8 cellular contexts compared by ENCODE assay signal in genomic region chr7:70829221-70830059, GRCh38.
DNase-seq lines count a peak whose midpoint lies in the region; ATAC-seq, FAIRE-seq and TF ChIP-seq lines count a peak whose summit lies in the region.

No MANE protein-coding gene starts in this region.

- POLR2A ChIA-PET in A549 (lab: Yijun Ruan, JAX): no interaction called here
- POLR2A ChIA-PET in PC-3 (lab: Charles Lee; ENCODE audit: unreplicated experiment): no interaction called here

- no peaks in the 10 kb centered on the region for H3K79me1 ChIP-seq in neuronal stem cell (ENCODE audit: low read depth, low read length)

- FAIRE-seq in A549 (lab: Jason Lieb, UNC): no peak

- peak; percentile 47 to 53 for DNase-seq in A549 (ENCODE audit: low read depth in 1 of 2, low spot score in 1 of 2)
- DNase-seq in PC-3: peak; percentile 18
- DNase-seq in activated T-helper 1 cell treated with anti-CD3 and anti-CD28 coated beads, Interleukin-2, amount 50 U/mL, for 16 hours (ENCODE audit: low read depth in 1 of 2, low spot score in 1 of 2): peak; percentile 36 to 37
- DNase-seq in fibroblast of villous mesenchyme (ENCODE audit: low read depth): peak; percentile 46
- DNase-seq in neuronal stem cell (ENCODE audit: low spot score): peak; percentile 79
- peak; percentile 62 for DNase-seq in stomach

- H2BK5ac ChIP-seq in neuronal stem cell (ENCODE audit: low read length): no peak overlapping the region

- H2BK12ac ChIP-seq in neuronal stem cell (ENCODE audit: low read length): no peak overlapping the region

- no peak overlapping the region for H3K23ac ChIP-seq in neuronal stem cell (ENCODE audit: low read depth, low read length, poor library complexity)

- WGBS in A549 (ENCODE audit: missing lambda C conversion rate): 10% methylated on average over 21 of the region's 29 CpGs
- no CpG with 5 or more reads among the region's 29 CpGs for WGBS in neuronal stem cell (ENCODE audit: extremely low coverage in 2 of 2, insufficient read length in 2 of 2, insufficient replicate concordance in 1 of 2), 2 donors
- WGBS in stomach, 5 donors: 6 to 13% (median 9%) methylated on average over 27 to 29 of the region's 29 CpGs

- H2BK120ac ChIP-seq in neuronal stem cell (ENCODE audit: low read depth, low read length): no peak overlapping the region

- TF ChIP-seq POLR2A in A549 (IDR thresholded peaks at IDR 0.05; ENCODE audit: low read length) (no peak), stomach (IDR thresholded peaks at IDR 0.05) (no peak)

- no peak overlapping the region for H4K91ac ChIP-seq in neuronal stem cell (ENCODE audit: low read depth, low read length, poor library complexity)

- no peaks in the 10 kb centered on the region for H3F3A ChIP-seq in PC-3 (ENCODE audit: low read length, unreplicated experiment)

- H2AK5ac ChIP-seq in neuronal stem cell (ENCODE audit: low read depth, low read length): no peak overlapping the region

- intact Hi-C loops in PC-3 (cut with micrococcal nuclease): no loop called here
- intact Hi-C loops in stomach (cut with DNase I; ENCODE audit: low total_unique reads): loop anchor here (10.0 kb wide), 1 partner anchor 905 kb away; no protein-coding TSS in a partner anchor

- H3K4ac ChIP-seq in neuronal stem cell (ENCODE audit: low read length): no peak overlapping the region

- H3K4me3 ChIP-seq in A549 (no peak overlapping the region), PC-3 (ENCODE audit: low read length) (no peak overlapping the region), fibroblast of villous mesenchyme (ENCODE audit: low read depth, low read length) (no peak overlapping the region), neuronal stem cell (ENCODE audit: low read length in 2 of 2) (peak overlapping the region in 1 of 2 donors; percentile 35), stomach (peak overlapping the region in 1 of 4 donors; percentile 39)

- no peak overlapping the region for H3K18ac ChIP-seq in neuronal stem cell (ENCODE audit: low read length)

- CTCF ChIA-PET in A549 (lab: Yijun Ruan, JAX): interaction anchor here (0.6 to 5.9 kb wide), 17 partner anchors 9 to 984 kb away, joined by 3 to 84 read pairs (median 4); no protein-coding TSS in a partner anchor
- CTCF ChIA-PET in PC-3 (lab: Charles Lee): no interaction called here

- ATAC-seq in A549 (peak; percentile 95), GM18502 (IDR thresholded peaks at IDR 0.05; ENCODE audit: poor library complexity, unreplicated experiment) (peak; percentile 79), HG03469 (IDR thresholded peaks at IDR 0.05; ENCODE audit: unreplicated experiment) (peak; percentile 57), PC-3 (peak; percentile 53)

- no peaks in the 10 kb centered on the region for H3K4me1 ChIP-seq in A549
- no peaks in the 10 kb centered on the region for H3K4me1 ChIP-seq in PC-3 (ENCODE audit: insufficient read depth, low read length)
- peaks cover 4 to 7% of the 10 kb centered on the region in 2 donors for H3K4me1 ChIP-seq in neuronal stem cell (ENCODE audit: control insufficient read depth in 2 of 2, insufficient read depth in 1 of 2, low read depth in 1 of 2, low read length in 2 of 2)
- peaks cover 0 to 14% (median 8%) of the 10 kb centered on the region in 4 donors for H3K4me1 ChIP-seq in stomach

- H4K20me1 ChIP-seq in PC-3 (ENCODE audit: low read length): no peaks in the 10 kb centered on the region

- H3K9me2 ChIP-seq in PC-3 (replicated peaks; ENCODE audit: low read length): no peaks in the 10 kb centered on the region

- H3K36me3 ChIP-seq in PC-3 (ENCODE audit: low read depth, low read length) (no peaks in the 10 kb centered on the region), neuronal stem cell (replicated peaks in 1 of 2; ENCODE audit: control insufficient read depth in 2 of 2, insufficient read depth in 2 of 2, low read length in 2 of 2) (no peaks in the 10 kb centered on the region), stomach (no peaks in the 10 kb centered on the region)

- H2AFZ ChIP-seq in PC-3 (ENCODE audit: low read length) (no peak overlapping the region), neuronal stem cell (ENCODE audit: low read length) (peak overlapping the region; percentile 82)

- H3K79me2 ChIP-seq in PC-3 (ENCODE audit: low read length): no peaks in the 10 kb centered on the region

- H3K4me2 ChIP-seq in A549: peak overlapping the region; percentile 69
- no peak overlapping the region for H3K4me2 ChIP-seq in PC-3 (ENCODE audit: low read length)
- peak overlapping the region; percentile 26 for H3K4me2 ChIP-seq in neuronal stem cell (ENCODE audit: insufficient read depth, low read length, poor library complexity, severe bottlenecking)

- H3K27me3 ChIP-seq in PC-3 (ENCODE audit: low read length) (no peaks in the 10 kb centered on the region), neuronal stem cell (ENCODE audit: control insufficient read depth in 3 of 3, insufficient read depth in 3 of 3, low read depth in 1 of 3, low read length in 3 of 3) (no peaks in the 10 kb centered on the region), stomach (peaks cover 0 to 21% (median 7%) of the 10 kb centered on the region in 3 donors)

- TF ChIP-seq EP300 in A549 (IDR thresholded peaks at IDR 0.05): no peak
- TF ChIP-seq EP300 in stomach (IDR thresholded peaks at IDR 0.05): no peak

- H2BK15ac ChIP-seq in neuronal stem cell (ENCODE audit: low read length): no peak overlapping the region

- BruUV-seq in PC-3 (replicated peaks; lab: Mats Ljungman, UMichigan): no TSS peak

- peak; percentile 81 to 83 for TF ChIP-seq RAD21 in A549 (conservative IDR thresholded peaks at IDR 0.05 in 1 of 2, IDR thresholded peaks at IDR 0.05 in 1 of 2)

- no peak overlapping the region for H4K8ac ChIP-seq in neuronal stem cell (ENCODE audit: low read depth, low read length)

- H3K9ac ChIP-seq in PC-3 (ENCODE audit: low read length): no peak overlapping the region
- H3K9ac ChIP-seq in neuronal stem cell (ENCODE audit: low read depth, low read length, poor library complexity): no peak overlapping the region

- H3K27ac ChIP-seq in A549: no peak overlapping the region
- no peak overlapping the region for H3K27ac ChIP-seq in PC-3 (ENCODE audit: low read length)
- H3K27ac ChIP-seq in neuronal stem cell (replicated peaks; ENCODE audit: low read length): no peak overlapping the region
- no peak overlapping the region for H3K27ac ChIP-seq in stomach

- no peak overlapping the region for H3K14ac ChIP-seq in neuronal stem cell (ENCODE audit: low read length)

- H3K9me3 ChIP-seq in A549: no peaks in the 10 kb centered on the region
- H3K9me3 ChIP-seq in PC-3 (ENCODE audit: low read length): no peaks in the 10 kb centered on the region
- H3K9me3 ChIP-seq in neuronal stem cell (replicated peaks in 1 of 2; ENCODE audit: control insufficient read depth in 2 of 2, insufficient read depth in 1 of 2, low read depth in 1 of 2, low read length in 2 of 2): no peaks in the 10 kb centered on the region
- H3K9me3 ChIP-seq in stomach: no peaks in the 10 kb centered on the region

- TF ChIP-seq CTCF in A549 (IDR thresholded peaks at IDR 0.05): peak; percentile 63
- peak; percentile 67 for TF ChIP-seq CTCF in PC-3 (conservative IDR thresholded peaks at IDR 0.05; ENCODE audit: low read depth, low read length)
- TF ChIP-seq CTCF in fibroblast of villous mesenchyme (IDR thresholded peaks at IDR 0.05; ENCODE audit: insufficient read depth, low read depth, low read length): peak; percentile 85
- peak in 5 of 7 experiments; percentile 64 to 95 (median 85) for TF ChIP-seq CTCF in stomach (IDR thresholded peaks at IDR 0.05)

TF ChIP-seq in A549, 52 proteins besides CTCF, POLR2A, EP300 and RAD21:
- no peak for TF ChIP-seq E2F6 (IDR thresholded peaks at IDR 0.05; ENCODE audit: borderline replicate concordance, low read depth)
- peak; percentile 78 for TF ChIP-seq SMC3 (IDR thresholded peaks at IDR 0.05)

Comparison
In these comparisons a context has a peak if more than half of its experiments do, and no peak if none do; other contexts are left out.
1. DNase-seq: peak in every context shown above with its lines; median percentile 79 in neuronal stem cell; 62 in stomach; 50 in A549; 46 in fibroblast of villous mesenchyme; 36 in activated T-helper 1 cell treated with anti-CD3 and anti-CD28 coated beads, Interleukin-2, amount 50 U/mL, for 16 hours; 18 in PC-3.